In the genomic region with DNA sequence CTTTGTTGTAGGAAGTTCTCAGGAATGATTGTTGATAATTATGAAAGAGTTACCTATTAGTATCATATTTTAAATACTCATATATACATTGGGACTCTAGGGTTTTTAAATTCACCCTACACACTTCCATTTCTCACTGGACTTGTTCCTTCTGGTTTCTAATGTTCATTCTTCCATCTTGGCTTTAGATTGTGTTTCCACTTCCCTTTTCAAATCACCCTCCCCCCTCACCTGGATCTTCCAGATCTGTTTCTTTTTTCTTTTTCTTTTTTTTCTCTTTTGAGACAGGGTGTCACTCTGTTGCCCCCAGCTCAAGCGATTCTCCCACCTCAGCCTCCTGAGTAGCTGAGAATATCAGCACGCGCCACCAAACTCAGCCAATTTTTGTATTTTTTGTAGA, we compare ENCODE assay signal across 29 cellular contexts. TPM values are rescaled to one million over a fixed set of nuclear protein-coding genes. Genes with fewer than 3 reads are reported as not detected.
"Had no signal": no experiment of that assay in that cellular context is flagged by ENCODE, and none has a peak within 500 bp of the region (broad histone marks: within the 10 kb centered on the region; RNA-seq: fewer than 3 reads in every experiment).

No MANE protein-coding gene starts in this region.

- H3K9me3 ChIP-seq: Peyer's patch, SJCRH30 had no signal

- H3K27me3 ChIP-seq: Peyer's patch, SJCRH30 had no signal

- H3K36me3 ChIP-seq: Peyer's patch, SJCRH30 had no signal

- H3K27ac ChIP-seq: KMS-11, Peyer's patch, SJCRH30, SK-N-MC had no signal

- H3K4me2 ChIP-seq: KMS-11 had no signal

- H3K9ac ChIP-seq: KMS-11 had no signal

- H3K4me1 ChIP-seq: Peyer's patch, SJCRH30 had no signal

- ATAC-seq: PC-3, SK-N-SH treated with all-trans-retinoic acid at 6 μM for 48 hours, T-cell had no signal

- DNase-seq: Karpas-422, KBM-7, MM.1S, MV-4-11, NCI-H1092, NCI-H1105, NCI-H1417 treated with DMSO at 0.1 percent for 48 hours, NCI-H1694 treated with DMSO at 0.1 percent for 48 hours, NCI-H187 treated with DMSO at 0.1 percent for 48 hours, NCI-H2029, NCI-H2171 treated with DMSO at 0.1 percent for 48 hours, NCI-H2227 treated with DMSO at 0.1 percent for 48 hours, NCI-H446, NCI-H510A treated with DMSO at 0.1 percent for 48 hours, NCI-H526, OCI-M1, PC-3, Peyer's patch, RPMI8226, SHP77, SIG-M5, SJCRH30, T-cell had no signal

- H3K4me3 ChIP-seq: Peyer's patch, SJCRH30, SK-N-MC had no signal

RNA-seq across cellular contexts. Expression of gene KIT, which starts 6.7 kb away (rescaled TPM):
- total RNA-seq: LHCN-M2, MCF 10A, NCI-H460, PC-3 had no signal
